Comparison of ENCODE assay signal across 19 cellular contexts in the genomic region with DNA sequence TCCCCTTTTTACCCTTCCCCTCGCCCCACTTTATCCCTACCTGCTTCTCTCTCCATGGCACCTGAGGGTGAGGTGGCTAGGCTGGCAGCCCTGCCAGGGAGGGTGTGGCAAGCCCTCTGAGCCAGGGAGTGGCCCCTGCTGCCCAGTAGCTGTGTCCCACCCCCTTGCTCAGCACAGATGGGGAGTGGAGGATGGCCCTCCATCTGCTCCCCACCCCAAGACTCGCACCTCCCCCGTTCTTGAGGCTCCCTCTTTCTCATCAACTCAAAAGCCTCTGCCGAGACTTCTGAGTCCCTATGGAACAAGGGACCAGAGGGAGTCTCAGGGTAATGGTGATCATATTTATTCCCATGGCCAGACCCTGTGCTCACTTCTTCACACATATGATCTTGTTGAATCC. TPM values are rescaled to one million over a fixed set of nuclear protein-coding genes. Genes with fewer than 3 reads are reported as not detected.
DNase-seq lines count a peak whose midpoint lies in the region; ATAC-seq, FAIRE-seq and TF ChIP-seq lines count a peak whose summit lies in the region.
"Had no signal": no experiment of that assay in that cellular context is flagged by ENCODE, and none has a peak within 500 bp of the region (broad histone marks: within the 10 kb centered on the region; RNA-seq: fewer than 3 reads in every experiment).

No MANE protein-coding gene starts in this region.

- intact Hi-C loops in dorsolateral prefrontal cortex (cut with DNase I) = loop anchor here (5.0 kb wide), 2 partner anchors 44 to 54 kb away; partner anchors contain the start of genes B4GAT1 (in 1 of the 2), BRMS1 (in 1 of the 2) and RIN1 (in 1 of the 2)

- no peak for FAIRE-seq in H54 (lab: Jason Lieb, UNC)
- FAIRE-seq: A204.1, GM18507, H1 had no signal

- H3K27ac ChIP-seq in dorsolateral prefrontal cortex = peak overlapping the region in 49 of 59 donors; percentile 57 to 100 (median 99)
- H3K27ac ChIP-seq: C4-2B had no signal

- H3K36me3 Mint-ChIP-seq in activated naive CD8-positive, alpha-beta T cell = peaks cover 4% of the 10 kb centered on the region
- H3K36me3 Mint-ChIP-seq in activated naive CD8-positive, alpha-beta T cell treated with anti-CD3 and anti-CD28 coated beads, Interleukin-2, amount 50 U/mL, for 24 hours (ENCODE audit: low read depth) = no peaks in the 10 kb centered on the region
- H3K36me3 Mint-ChIP-seq in neural crest cell (ENCODE audit: low read depth) (no peaks in the 10 kb centered on the region), HFFc6 (ENCODE audit: low read depth) (no peaks in the 10 kb centered on the region)

- no peak for DNase-seq in activated naive CD8-positive, alpha-beta T cell treated with anti-CD3 and anti-CD28 coated beads, Interleukin-2, amount 50 U/mL, for 24 hours
- DNase-seq in dorsolateral prefrontal cortex = no peak
- no peak for DNase-seq in neural crest cell (ENCODE audit: low read depth, low spot score)
- no peak for DNase-seq in HFFc6
- no peak for DNase-seq in H54 (ENCODE audit: insufficient read length, low spot score)
- DNase-seq: MM.1S, NCI-H1105, NCI-H1694 treated with DMSO at 0.1 percent for 48 hours, NCI-H2171, NCI-H446 treated with DMSO at 0.1 percent for 48 hours, NCI-H748 treated with DMSO at 0.1 percent for 48 hours, PC-3 had no signal

- peaks cover 26% of the 10 kb centered on the region for H3K4me1 Mint-ChIP-seq in activated naive CD8-positive, alpha-beta T cell (ENCODE audit: low read depth)
- H3K4me1 Mint-ChIP-seq in activated naive CD8-positive, alpha-beta T cell treated with anti-CD3 and anti-CD28 coated beads, Interleukin-2, amount 50 U/mL, for 24 hours = peaks cover 26% of the 10 kb centered on the region
- H3K4me1 Mint-ChIP-seq in neural crest cell (peaks cover 29% of the 10 kb centered on the region), HFFc6 (ENCODE audit: low read depth) (peaks cover 19% of the 10 kb centered on the region)

- peaks cover 0 to 7% (median 0%) of the 10 kb centered on the region in 45 donors for H3K27me3 ChIP-seq in dorsolateral prefrontal cortex

- TF ChIP-seq CTCF in dorsolateral prefrontal cortex (IDR thresholded peaks at IDR 0.05 in 54 of 56, conservative IDR thresholded peaks at IDR 0.05 in 2 of 56; ENCODE audit: low read depth in 1 of 56, partially characterized antibody in 56 of 56) = no peak
- no peak for TF ChIP-seq CTCF in neural crest cell (conservative IDR thresholded peaks at IDR 0.05)
- TF ChIP-seq CTCF in HFFc6 (IDR thresholded peaks at IDR 0.05) = no peak

- ATAC-seq in activated naive CD8-positive, alpha-beta T cell treated with anti-CD3 and anti-CD28 coated beads, Interleukin-2, amount 50 U/mL, for 24 hours = no peak
- ATAC-seq in HG03354 (IDR thresholded peaks at IDR 0.05; ENCODE audit: poor library complexity, severe bottlenecking, unreplicated experiment) = no peak
- no peak for ATAC-seq in GM21390 (IDR thresholded peaks at IDR 0.05; ENCODE audit: unreplicated experiment)
- ATAC-seq: PC-3 had no signal

- no peak overlapping the region for H3K27ac Mint-ChIP-seq in activated naive CD8-positive, alpha-beta T cell
- H3K27ac Mint-ChIP-seq in activated naive CD8-positive, alpha-beta T cell treated with anti-CD3 and anti-CD28 coated beads, Interleukin-2, amount 50 U/mL, for 24 hours = no peak overlapping the region
- H3K27ac Mint-ChIP-seq in neural crest cell (ENCODE audit: unreplicated experiment) = no peak overlapping the region
- no peak overlapping the region for H3K27ac Mint-ChIP-seq in HFFc6

- peaks cover 12% of the 10 kb centered on the region for H3K27me3 Mint-ChIP-seq in activated naive CD8-positive, alpha-beta T cell
- peaks cover 19% of the 10 kb centered on the region for H3K27me3 Mint-ChIP-seq in activated naive CD8-positive, alpha-beta T cell treated with anti-CD3 and anti-CD28 coated beads, Interleukin-2, amount 50 U/mL, for 24 hours
- H3K27me3 Mint-ChIP-seq in neural crest cell (ENCODE audit: low read depth) (peaks cover 64% of the 10 kb centered on the region), HFFc6 (ENCODE audit: insufficient read depth) (peaks cover 20% of the 10 kb centered on the region)

- peak overlapping the region; percentile 50 to 98 (median 89) for H3K4me3 ChIP-seq in dorsolateral prefrontal cortex

- H3K9me3 Mint-ChIP-seq in activated naive CD8-positive, alpha-beta T cell (ENCODE audit: low read depth) = no peaks in the 10 kb centered on the region
- no peaks in the 10 kb centered on the region for H3K9me3 Mint-ChIP-seq in activated naive CD8-positive, alpha-beta T cell treated with anti-CD3 and anti-CD28 coated beads, Interleukin-2, amount 50 U/mL, for 24 hours
- H3K9me3 Mint-ChIP-seq in neural crest cell = no peaks in the 10 kb centered on the region
- H3K9me3 Mint-ChIP-seq in HFFc6 = no peaks in the 10 kb centered on the region

- H3K4me3 Mint-ChIP-seq in activated naive CD8-positive, alpha-beta T cell = peak overlapping the region; percentile 47
- no peak overlapping the region for H3K4me3 Mint-ChIP-seq in activated naive CD8-positive, alpha-beta T cell treated with anti-CD3 and anti-CD28 coated beads, Interleukin-2, amount 50 U/mL, for 24 hours
- H3K4me3 Mint-ChIP-seq in neural crest cell = peak overlapping the region; percentile 71
- no peak overlapping the region for H3K4me3 Mint-ChIP-seq in HFFc6

- no peak for TF ChIP-seq POLR2A in H54 (IDR thresholded peaks at IDR 0.05; ENCODE audit: low read depth, low read length)

RNA-seq across cellular contexts. Expression of gene TMEM151A, which starts 1.7 kb away (rescaled TPM):
- 100 to 1,000 TPM in 2 of 120 experiments, 10 to 100 TPM in 118; 29.6 to 145 (median 58.1) TPM for total RNA-seq in dorsolateral prefrontal cortex
- total RNA-seq in neural crest cell = 0.57 and 1.0 TPM in 2 replicates
- total RNA-seq in HFFc6 (2021; fragmentation: NEBNext Ultra II Directional; extraction: Animal tissue kit (Norgen Biotek cat#: 25700)) = under 1 TPM in 2 of 6 experiments, not detected in 4; 0.07 to 0.11 TPM
- total RNA-seq: PC-3 had no signal

RNA-seq across cellular contexts. Expression of gene YIF1A, which starts 4.4 kb away (rescaled TPM):
- total RNA-seq in dorsolateral prefrontal cortex = 10 to 100 TPM; 15.9 to 71.3 (median 33.4) TPM
- total RNA-seq in neural crest cell = 59.4 and 60.9 TPM in 2 replicates
- 100 to 1,000 TPM; 150 to 183 (median 153) TPM for total RNA-seq in HFFc6 (2021; fragmentation: NEBNext Ultra II Directional; extraction: Animal tissue kit (Norgen Biotek cat#: 25700))

RNA-seq across cellular contexts. Expression of gene CNIH2, which starts 15.4 kb away (rescaled TPM):
- total RNA-seq in dorsolateral prefrontal cortex = 100 to 1,000 TPM in 2 of 120 experiments, 10 to 100 TPM in 118; 27.7 to 125 (median 64.9) TPM
- 44.6 and 46.0 TPM in 2 replicates for total RNA-seq in neural crest cell
- 1 to 10 TPM in 3 of 6 experiments, under 1 TPM in 3; 0.73 to 1.9 (median 1.1) TPM for total RNA-seq in HFFc6 (2021; fragmentation: NEBNext Ultra II Directional; extraction: Animal tissue kit (Norgen Biotek cat#: 25700))

RNA-seq across cellular contexts. Expression of gene CD248, which starts 23.5 kb away (rescaled TPM):
- total RNA-seq in dorsolateral prefrontal cortex = 1 to 10 TPM in 105 of 120 experiments, under 1 TPM in 15; 0.45 to 6.5 (median 1.9) TPM
- total RNA-seq in neural crest cell = 4.2 and 4.8 TPM in 2 replicates
- 100 to 1,000 TPM; 437 to 739 (median 687) TPM for total RNA-seq in HFFc6 (2021; fragmentation: NEBNext Ultra II Directional; extraction: Animal tissue kit (Norgen Biotek cat#: 25700))
- total RNA-seq: PC-3 had no signal

RNA-seq across cellular contexts. Expression of gene RAB1B, which starts 24.9 kb away (rescaled TPM):
- total RNA-seq in dorsolateral prefrontal cortex = 100 to 1,000 TPM in 115 of 120 experiments, 10 to 100 TPM in 5; 94.3 to 135 (median 115) TPM
- total RNA-seq in neural crest cell = 114 and 116 TPM in 2 replicates
- 100 to 1,000 TPM; 220 to 272 (median 246) TPM for total RNA-seq in HFFc6 (2021; fragmentation: NEBNext Ultra II Directional; extraction: Animal tissue kit (Norgen Biotek cat#: 25700))

Comparison
In these comparisons a context has a peak if more than half of its experiments do, and no peak if none do; other contexts are left out.
1. H3K4me3 Mint-ChIP-seq: peak in activated naive CD8-positive, alpha-beta T cell (single experiment) and neural crest cell (single experiment); none in activated naive CD8-positive, alpha-beta T cell treated with anti-CD3 and anti-CD28 coated beads, Interleukin-2, amount 50 U/mL, for 24 hours (single experiment) and HFFc6 (single experiment).
2. RNA of gene TMEM151A, which starts 1.7 kb away (total RNA-seq): 29.6 to 145 TPM in dorsolateral prefrontal cortex; 0.57 to 1.0 TPM in neural crest cell and 0.07 to 0.11 TPM in HFFc6; every median in the first group is over 10 times any median in the second.
3. RNA of gene CNIH2, which starts 15.4 kb away (total RNA-seq): 27.7 to 125 TPM in dorsolateral prefrontal cortex and 44.6 to 46.0 TPM in neural crest cell; 0.73 to 1.9 TPM in HFFc6; every median in the first group is over 4 times any median in the second.